ENCODE assay signal across 8 cellular contexts in genomic region chrX:1521459-1521956, GRCh38. TPM values are rescaled to one million over a fixed set of nuclear protein-coding genes. Genes with fewer than 3 reads are reported as not detected.
DNase-seq lines count a peak whose midpoint lies in the region; ATAC-seq and TF ChIP-seq lines count a peak whose summit lies in the region.

No MANE protein-coding gene starts in this region.

- H3K9me3 Mint-ChIP-seq in neural progenitor cell, result peaks cover 2% of the 10 kb centered on the region

- peaks cover 79% of the 10 kb centered on the region for H3K79me2 ChIP-seq in Karpas-422 (ENCODE audit: low read length)
- no peaks in the 10 kb centered on the region for H3K79me2 ChIP-seq in neural progenitor cell (ENCODE audit: low read depth)

- H3F3A ChIP-seq in neural progenitor cell (ENCODE audit: low read depth), result no peaks in the 10 kb centered on the region

- no peak for TF ChIP-seq CTCF in GM13976 (IDR thresholded peaks at IDR 0.05; ENCODE audit: borderline replicate concordance, control extremely low read depth, extremely low read depth, insufficient read depth, missing control alignments)
- TF ChIP-seq CTCF in neural progenitor cell (IDR thresholded peaks at IDR 0.05), result no peak

- no peak overlapping the region for H3K4me3 Mint-ChIP-seq in neural progenitor cell

- H3K27me3 Mint-ChIP-seq in neural progenitor cell (ENCODE audit: insufficient read depth, low read depth), result peaks cover 5% of the 10 kb centered on the region

- peak; percentile 80 for DNase-seq in GM13976 (ENCODE audit: low spot score)
- peak; percentile 97 for DNase-seq in Karpas-422
- peak; percentile 71 for DNase-seq in activated CD8-positive, alpha-beta memory T cell treated with anti-CD3 and anti-CD28 coated beads, Interleukin-2, amount 50 U/mL, for 48 hours
- no peak for DNase-seq in neural progenitor cell (ENCODE audit: low spot score)
- no peak for DNase-seq in NCI-H1105 treated with DMSO at 0.1 percent for 48 hours (lab: John Stamatoyannopoulos, UW)
- DNase-seq in amygdala (lab: John Stamatoyannopoulos, UW), result no peak
- DNase-seq in RKO (ENCODE audit: low spot score), result no peak

- H3K27ac Mint-ChIP-seq in neural progenitor cell, result no peak overlapping the region

- H3K36me3 ChIP-seq in Karpas-422 (ENCODE audit: insufficient read depth, low read length) (peaks cover 39% of the 10 kb centered on the region), neural progenitor cell (no peaks in the 10 kb centered on the region)

- in situ Hi-C loops in GM13976 (cut with MboI; ENCODE audit: low sequenced_read_pairs, unreplicated experiment), result loop anchor here (10.0 kb wide), 1 partner anchor 57 kb away; no protein-coding TSS in a partner anchor

- H3K27ac ChIP-seq in Karpas-422 (ENCODE audit: low read length) (peak overlapping the region; percentile 95), neural progenitor cell (no peak overlapping the region)

- H3K9me2 ChIP-seq in Karpas-422 (replicated peaks; ENCODE audit: insufficient read depth, low read length), result no peaks in the 10 kb centered on the region

- H3K9me3 ChIP-seq in Karpas-422 (ENCODE audit: low read length) (peaks cover 9% of the 10 kb centered on the region), neural progenitor cell (ENCODE audit: low read depth) (no peaks in the 10 kb centered on the region)

- H4K20me1 ChIP-seq in Karpas-422 (ENCODE audit: insufficient read depth, low read depth, low read length) (peaks cover 10% of the 10 kb centered on the region), neural progenitor cell (ENCODE audit: low read depth) (no peaks in the 10 kb centered on the region)

- ATAC-seq in GM21619 (IDR thresholded peaks at IDR 0.05; ENCODE audit: unreplicated experiment), result peak; percentile 83

- H3K36me3 Mint-ChIP-seq in neural progenitor cell, result no peaks in the 10 kb centered on the region

- no peaks in the 10 kb centered on the region for H3K27me3 ChIP-seq in Karpas-422 (ENCODE audit: low read length)
- H3K27me3 ChIP-seq in neural progenitor cell, result no peaks in the 10 kb centered on the region

- no peaks in the 10 kb centered on the region for H3K4me1 Mint-ChIP-seq in neural progenitor cell

- H3K4me2 ChIP-seq in Karpas-422 (ENCODE audit: low read depth, low read length, poor library complexity, severe bottlenecking), result peak overlapping the region; percentile 52
- no peak overlapping the region for H3K4me2 ChIP-seq in neural progenitor cell

- H3K4me3 ChIP-seq in Karpas-422 (ENCODE audit: low read length) (peak overlapping the region; percentile 23; the same call in 1 of the 2 replicates), neural progenitor cell (no peak overlapping the region)

- H3K9ac ChIP-seq in Karpas-422 (ENCODE audit: low read length), result peak overlapping the region; percentile 52
- no peak overlapping the region for H3K9ac ChIP-seq in neural progenitor cell

- H3K4me1 ChIP-seq in Karpas-422 (ENCODE audit: low read length), result peaks cover 23% of the 10 kb centered on the region
- H3K4me1 ChIP-seq in neural progenitor cell, result no peaks in the 10 kb centered on the region

- H2AFZ ChIP-seq in Karpas-422 (ENCODE audit: low read length) (no peak overlapping the region), neural progenitor cell (replicated peaks) (peak overlapping the region; percentile 87)

RNA-seq across cellular contexts. Expression of gene P2RY8, which starts 15.5 kb away (rescaled TPM):
- total RNA-seq in Karpas-422 (2014; rRNA removed; shearing (Covaris generic); ENCODE audit: low replicate concordance), result 87.1 and 130 TPM in 2 replicates
- total RNA-seq in neural progenitor cell (ENCODE audit: low replicate concordance), result 0.32 and 0.68 TPM in 2 replicates

Comparison
In these comparisons a context has a peak if more than half of its experiments do, and no peak if none do; other contexts are left out.
1. DNase-seq: peak in GM13976 (single experiment), Karpas-422 (single experiment) and activated CD8-positive, alpha-beta memory T cell treated with anti-CD3 and anti-CD28 coated beads, Interleukin-2, amount 50 U/mL, for 48 hours (single experiment); none in neural progenitor cell (single experiment), NCI-H1105 treated with DMSO at 0.1 percent for 48 hours (single experiment), amygdala (0 of 56) and RKO (single experiment).
2. RNA of gene P2RY8, which starts 15.5 kb away (total RNA-seq): 87.1 to 130 TPM in Karpas-422; 0.32 to 0.68 TPM in neural progenitor cell; every median in the first group is over 10 times any median in the second.